In genomic region chr22:50318356-50318697, GRCh38 we compare ENCODE assay signal across 13 cellular contexts. TPM values are rescaled to one million over a fixed set of nuclear protein-coding genes. Genes with fewer than 3 reads are reported as not detected.
A peak's percentile ranks its signal among the peaks of the same experiment; 100 is the strongest.
DNase-seq lines count a peak whose midpoint lies in the region; ATAC-seq and TF ChIP-seq lines count a peak whose summit lies in the region.
"Had no signal": no experiment of that assay in that cellular context is flagged by ENCODE, and none has a peak within 500 bp of the region (broad histone marks: within the 10 kb centered on the region; RNA-seq: fewer than 3 reads in every experiment).

No MANE protein-coding gene starts in this region.

- H3K36me3 ChIP-seq in OCI-LY3 (replicated peaks; ENCODE audit: low read depth, low read length) (no peaks in the 10 kb centered on the region), osteoblast (ENCODE audit: insufficient read depth, low read length) (no peaks in the 10 kb centered on the region)

- H3K9me3 ChIP-seq in OCI-LY3 (ENCODE audit: insufficient read depth, low read length) = no peaks in the 10 kb centered on the region
- H3K9me3 ChIP-seq in osteoblast (ENCODE audit: low read depth, low read length) = no peaks in the 10 kb centered on the region

- peak; percentile 28 for DNase-seq in activated naive CD8-positive, alpha-beta T cell treated with anti-CD3 and anti-CD28 coated beads, Interleukin-2, amount 10 ng/mL, durations not matched to agents 7 days and 5 days
- no peak for DNase-seq in activated naive CD8-positive, alpha-beta T cell treated with anti-CD3 and anti-CD28 coated beads, Interleukin-2, amount 50 U/mL, for 24 hours
- DNase-seq in osteoblast (ENCODE audit: insufficient read length, low spot score, missing footprints) = peak; percentile 73
- no peak for DNase-seq in RPMI8226
- DNase-seq: CD4-positive, CD25-positive, alpha-beta regulatory T cell; GOT3; NCI-H1436 treated with DMSO at 0.1 percent for 48 hours; NCI-H2081 treated with DMSO at 0.1 percent for 48 hours; NCI-H226; NCI-H526 had no signal

- no peak overlapping the region for H3K9ac ChIP-seq in OCI-LY3 (ENCODE audit: low read length)

- H3K36me3 Mint-ChIP-seq in activated naive CD8-positive, alpha-beta T cell treated with anti-CD3 and anti-CD28 coated beads, Interleukin-2, amount 10 ng/mL, durations not matched to agents 7 days and 5 days = no peaks in the 10 kb centered on the region
- H3K36me3 Mint-ChIP-seq in activated naive CD8-positive, alpha-beta T cell treated with anti-CD3 and anti-CD28 coated beads, Interleukin-2, amount 50 U/mL, for 24 hours (ENCODE audit: low read depth) = no peaks in the 10 kb centered on the region
- H3K36me3 Mint-ChIP-seq: CD4-positive, CD25-positive, alpha-beta regulatory T cell had no signal

- H3K4me3 ChIP-seq in OCI-LY3 (ENCODE audit: low read length) (no peak overlapping the region), osteoblast (ENCODE audit: insufficient read depth, low read length) (no peak overlapping the region)

- H3K27ac ChIP-seq in OCI-LY3 (ENCODE audit: low read length) (no peak overlapping the region), osteoblast (ENCODE audit: low read depth, low read length) (no peak overlapping the region)

- POLR2A ChIA-PET in activated naive CD8-positive, alpha-beta T cell treated with anti-CD3 and anti-CD28 coated beads, Interleukin-2, amount 10 ng/mL, durations not matched to agents 7 days and 5 days (lab: Charles Lee) = no interaction called here

- no peak for TF ChIP-seq CTCF in OCI-LY3 (IDR thresholded peaks at IDR 0.05; ENCODE audit: low read depth, low read length)
- no peak for TF ChIP-seq CTCF in osteoblast (IDR thresholded peaks at IDR 0.05; ENCODE audit: extremely low read depth, low read depth, low read length)

- no peak for ATAC-seq in activated naive CD8-positive, alpha-beta T cell treated with anti-CD3 and anti-CD28 coated beads, Interleukin-2, amount 10 ng/mL, durations not matched to agents 7 days and 5 days (ENCODE audit: low read depth)
- ATAC-seq in activated naive CD8-positive, alpha-beta T cell treated with anti-CD3 and anti-CD28 coated beads, Interleukin-2, amount 50 U/mL, for 24 hours = no peak
- ATAC-seq in GM18873 (IDR thresholded peaks at IDR 0.05; ENCODE audit: low FRiP score, unreplicated experiment) = no peak

- H3K4me3 Mint-ChIP-seq in activated naive CD8-positive, alpha-beta T cell treated with anti-CD3 and anti-CD28 coated beads, Interleukin-2, amount 10 ng/mL, durations not matched to agents 7 days and 5 days = no peak overlapping the region
- H3K4me3 Mint-ChIP-seq in activated naive CD8-positive, alpha-beta T cell treated with anti-CD3 and anti-CD28 coated beads, Interleukin-2, amount 50 U/mL, for 24 hours = no peak overlapping the region
- H3K4me3 Mint-ChIP-seq: CD4-positive, CD25-positive, alpha-beta regulatory T cell; T-helper 1 cell treated with Interleukin-12 subunit alpha and Interleukin-12 subunit beta and Interleukin-4 antibody, amounts not matched to agents 30 μg/mL and 1 μg/mL, for 36 hours had no signal

- H2AFZ ChIP-seq in OCI-LY3 (ENCODE audit: low read depth, low read length) (no peak overlapping the region), osteoblast (ENCODE audit: low read length) (no peak overlapping the region)

- no peaks in the 10 kb centered on the region for H4K20me1 ChIP-seq in OCI-LY3 (ENCODE audit: insufficient read depth, low read length)
- no peaks in the 10 kb centered on the region for H4K20me1 ChIP-seq in osteoblast (ENCODE audit: insufficient read depth, low read length)

- H3K79me2 ChIP-seq in OCI-LY3 (ENCODE audit: low read length) (no peaks in the 10 kb centered on the region), osteoblast (ENCODE audit: insufficient read depth, low read length) (no peaks in the 10 kb centered on the region)

- 0 out of 2 replicates have a peak, but pooled peaks cover 9% of the 10 kb centered on the region for H3K27me3 ChIP-seq in OCI-LY3 (ENCODE audit: low read depth, low read length)
- H3K27me3 ChIP-seq in osteoblast (ENCODE audit: insufficient read depth, low read length) = no peaks in the 10 kb centered on the region

- H3K27me3 Mint-ChIP-seq in activated naive CD8-positive, alpha-beta T cell treated with anti-CD3 and anti-CD28 coated beads, Interleukin-2, amount 10 ng/mL, durations not matched to agents 7 days and 5 days = no peaks in the 10 kb centered on the region
- H3K27me3 Mint-ChIP-seq in activated naive CD8-positive, alpha-beta T cell treated with anti-CD3 and anti-CD28 coated beads, Interleukin-2, amount 50 U/mL, for 24 hours = no peaks in the 10 kb centered on the region
- H3K27me3 Mint-ChIP-seq: CD4-positive, CD25-positive, alpha-beta regulatory T cell had no signal

- no peak overlapping the region for H3K27ac Mint-ChIP-seq in activated naive CD8-positive, alpha-beta T cell treated with anti-CD3 and anti-CD28 coated beads, Interleukin-2, amount 10 ng/mL, durations not matched to agents 7 days and 5 days
- no peak overlapping the region for H3K27ac Mint-ChIP-seq in activated naive CD8-positive, alpha-beta T cell treated with anti-CD3 and anti-CD28 coated beads, Interleukin-2, amount 50 U/mL, for 24 hours
- H3K27ac Mint-ChIP-seq: CD4-positive, CD25-positive, alpha-beta regulatory T cell; T-helper 1 cell treated with Interleukin-12 subunit alpha and Interleukin-12 subunit beta and Interleukin-4 antibody, amounts not matched to agents 30 μg/mL and 1 μg/mL, for 36 hours had no signal

- H3K4me1 ChIP-seq in OCI-LY3 (ENCODE audit: low read length) (peaks cover 32% of the 10 kb centered on the region), osteoblast (ENCODE audit: insufficient read depth, low read length) (no peaks in the 10 kb centered on the region)

- peak overlapping the region; percentile 32 for H3K4me2 ChIP-seq in OCI-LY3 (ENCODE audit: low read length)
- no peak overlapping the region for H3K4me2 ChIP-seq in osteoblast (ENCODE audit: insufficient read depth, low read length)

- peaks cover 11% of the 10 kb centered on the region for H3K4me1 Mint-ChIP-seq in activated naive CD8-positive, alpha-beta T cell treated with anti-CD3 and anti-CD28 coated beads, Interleukin-2, amount 10 ng/mL, durations not matched to agents 7 days and 5 days
- peaks cover 18% of the 10 kb centered on the region for H3K4me1 Mint-ChIP-seq in activated naive CD8-positive, alpha-beta T cell treated with anti-CD3 and anti-CD28 coated beads, Interleukin-2, amount 50 U/mL, for 24 hours

- H3K9me3 Mint-ChIP-seq in activated naive CD8-positive, alpha-beta T cell treated with anti-CD3 and anti-CD28 coated beads, Interleukin-2, amount 10 ng/mL, durations not matched to agents 7 days and 5 days = no peaks in the 10 kb centered on the region
- H3K9me3 Mint-ChIP-seq in activated naive CD8-positive, alpha-beta T cell treated with anti-CD3 and anti-CD28 coated beads, Interleukin-2, amount 50 U/mL, for 24 hours = no peaks in the 10 kb centered on the region
- H3K9me3 Mint-ChIP-seq: CD4-positive, CD25-positive, alpha-beta regulatory T cell; T-helper 1 cell treated with Interleukin-12 subunit alpha and Interleukin-12 subunit beta and Interleukin-4 antibody, amounts not matched to agents 30 μg/mL and 1 μg/mL, for 36 hours had no signal

RNA-seq across cellular contexts. Expression of gene DENND6B, which starts 8.5 kb away (rescaled TPM):
- 1 to 10 TPM; 8.8 to 9.5 TPM for total RNA-seq in activated naive CD8-positive, alpha-beta T cell treated with anti-CD3 and anti-CD28 coated beads, Interleukin-2, amount 10 ng/mL, durations not matched to agents 7 days and 5 days
- total RNA-seq in osteoblast = 5.9 and 6.5 TPM in 2 replicates

RNA-seq across cellular contexts. Expression of gene PLXNB2, which starts 10.9 kb away (rescaled TPM):
- 10 to 100 TPM; 43.0 to 45.8 TPM for total RNA-seq in activated naive CD8-positive, alpha-beta T cell treated with anti-CD3 and anti-CD28 coated beads, Interleukin-2, amount 10 ng/mL, durations not matched to agents 7 days and 5 days
- total RNA-seq in osteoblast = 166 and 209 TPM in 2 replicates

RNA-seq across cellular contexts. Expression of gene PPP6R2, which starts 24.8 kb away (rescaled TPM):
- total RNA-seq in activated naive CD8-positive, alpha-beta T cell treated with anti-CD3 and anti-CD28 coated beads, Interleukin-2, amount 10 ng/mL, durations not matched to agents 7 days and 5 days = 10 to 100 TPM; 81.6 to 86.8 TPM
- total RNA-seq in osteoblast = 51.0 and 61.2 TPM in 2 replicates

RNA-seq across cellular contexts. Expression of gene MAPK11, which starts 48.1 kb away (rescaled TPM):
- total RNA-seq in activated naive CD8-positive, alpha-beta T cell treated with anti-CD3 and anti-CD28 coated beads, Interleukin-2, amount 10 ng/mL, durations not matched to agents 7 days and 5 days = 1 to 10 TPM; 7.9 to 8.5 TPM
- total RNA-seq in osteoblast = 2.9 and 6.2 TPM in 2 replicates

RNA-seq across cellular contexts. Expression of gene MAPK12, which starts 56.8 kb away (rescaled TPM):
- total RNA-seq in activated naive CD8-positive, alpha-beta T cell treated with anti-CD3 and anti-CD28 coated beads, Interleukin-2, amount 10 ng/mL, durations not matched to agents 7 days and 5 days = 1 to 10 TPM; 3.1 to 3.6 TPM
- total RNA-seq in osteoblast = 24.8 and 34.0 TPM in 2 replicates

Comparison
In these comparisons a context has a peak if more than half of its experiments do, and no peak if none do; other contexts are left out.
1. DNase-seq: peak in activated naive CD8-positive, alpha-beta T cell treated with anti-CD3 and anti-CD28 coated beads, Interleukin-2, amount 10 ng/mL, durations not matched to agents 7 days and 5 days (single experiment) and osteoblast (single experiment); none in activated naive CD8-positive, alpha-beta T cell treated with anti-CD3 and anti-CD28 coated beads, Interleukin-2, amount 50 U/mL, for 24 hours (single experiment) and RPMI8226 (single experiment).